ENCODE assay signal across 22 cellular contexts in genomic region chr10:130637271-130637670, GRCh38.
"Had no signal": no experiment of that assay in that cellular context is flagged by ENCODE, and none has a peak within 500 bp of the region (broad histone marks: within the 10 kb centered on the region; RNA-seq: fewer than 3 reads in every experiment).

No MANE protein-coding gene starts in this region.

- H3K4me3 ChIP-seq: coronary artery, esophagus squamous epithelium, heart right ventricle, right lobe of liver, thoracic aorta, tibial nerve, upper lobe of left lung had no signal

- H3K27me3 ChIP-seq: right lobe of liver, tibial nerve, upper lobe of left lung had no signal

- DNase-seq: dermis blood vessel endothelial cell; effector memory CD4-positive, alpha-beta T cell; erythroblast; esophagus squamous epithelium; foreskin melanocyte; glutamatergic neuron; heart right ventricle; hippocampal formation; immature natural killer cell; kidney; natural killer cell; right lobe of liver; small intestine; stimulated activated CD4-positive, alpha-beta T cell treated with anti-CD3 and anti-CD28 coated beads, Interleukin-15, amount 100 ng/mL, for 24 hours; stimulated activated CD4-positive, alpha-beta T cell treated with anti-CD3 and anti-CD28 coated beads, Interleukin-2, amount 100 ng/mL, for 48 hours; stimulated activated naive B cell treated with anti-CD40 and anti-IgM and Interleukin-4, amounts not matched to agents 10 μg/mL and 1 μg/mL and 100 μg/mL, for 72 hours; upper lobe of left lung had no signal

- H3K9ac ChIP-seq: parathyroid adenoma had no signal

- H3K4me1 ChIP-seq: esophagus squamous epithelium, parathyroid adenoma, right lobe of liver, tibial nerve had no signal

- H3K36me3 ChIP-seq: esophagus squamous epithelium, heart right ventricle, neutrophil, right lobe of liver, thoracic aorta, tibial nerve, upper lobe of left lung had no signal

- H3K79me2 ChIP-seq: parathyroid adenoma had no signal

- H3K27ac ChIP-seq: coronary artery, esophagus squamous epithelium, heart right ventricle, neutrophil, parathyroid adenoma, right lobe of liver, thoracic aorta, tibial nerve, upper lobe of left lung had no signal
